Comparison of ENCODE assay signal across 9 cellular contexts in genomic region chr1:156592910-156593732, GRCh38. TPM values are rescaled to one million over a fixed set of nuclear protein-coding genes. Genes with fewer than 3 reads are reported as not detected.
DNase-seq lines count a peak whose midpoint lies in the region; ATAC-seq, FAIRE-seq and TF ChIP-seq lines count a peak whose summit lies in the region.
"Had no signal": no experiment of that assay in that cellular context is flagged by ENCODE, and none has a peak within 500 bp of the region (broad histone marks: within the 10 kb centered on the region; RNA-seq: fewer than 3 reads in every experiment).

No MANE protein-coding gene starts in this region.

- no peak overlapping the region for H2AFZ ChIP-seq in GM12878 (ENCODE audit: control insufficient read depth, low read depth, low read length)

- H3K27me3 Mint-ChIP-seq in progenitor cell of endocrine pancreas = no peaks in the 10 kb centered on the region

- H3K4me3 Mint-ChIP-seq in progenitor cell of endocrine pancreas (ENCODE audit: low read depth) = peak overlapping the region; percentile 85

- CTCF ChIA-PET in GM12878 (lab: Yijun Ruan, JAX) = interaction anchor here (0.6 to 4.6 kb wide), 7 partner anchors 8 to 209 kb away, joined by 3 to 49 read pairs (median 4); partner anchors contain the start of genes GPATCH4 and TTC24

- DNase-seq in HAP-1 (ENCODE audit: low spot score in 2 of 2) (no peak), NCI-H2196 (lab: John Stamatoyannopoulos, UW; ENCODE audit: unreplicated experiment) (peak; percentile 66), GM12878 (ENCODE audit: low read depth, low spot score) (no peak), progenitor cell of endocrine pancreas (ENCODE audit: low spot score, unreplicated experiment) (no peak), GM19239 (ENCODE audit: insufficient read length, low spot score) (no peak), 8988T (no peak), mesendoderm (no peak)
- DNase-seq: gastrocnemius medialis had no signal

- no peak overlapping the region for H2BK120ac ChIP-seq in mesendoderm (ENCODE audit: low read depth, low read length)

- no peak overlapping the region for H4K8ac ChIP-seq in mesendoderm (ENCODE audit: low read depth, low read length)

- TF ChIP-seq CTCF in GM12878 (IDR thresholded peaks at IDR 0.05 in 2 of 3, conservative IDR thresholded peaks at IDR 0.05 in 1 of 3; ENCODE audit: control insufficient read depth in 2 of 3, extremely low read depth in 1 of 3, insufficient read depth in 1 of 3, low read depth in 3 of 3, low read length in 3 of 3) (no peak), progenitor cell of endocrine pancreas (IDR thresholded peaks at IDR 0.05; ENCODE audit: unreplicated experiment) (no peak)

- peaks cover 4% of the 10 kb centered on the region for H3K4me1 Mint-ChIP-seq in progenitor cell of endocrine pancreas (ENCODE audit: low read depth)

- no peaks in the 10 kb centered on the region for H3K9me3 Mint-ChIP-seq in progenitor cell of endocrine pancreas (ENCODE audit: low read depth)

- RAD21 ChIA-PET in GM12878 (lab: Charles Lee; ENCODE audit: unreplicated experiment) = interaction anchor here (0.7 to 1.0 kb wide), 3 partner anchors 12 to 102 kb away, joined by 3 to 5 read pairs (median 3); no protein-coding TSS in a partner anchor

- H3K23ac ChIP-seq in mesendoderm (ENCODE audit: low read length) = no peak overlapping the region

- WGBS in GM12878 (ENCODE audit: insufficient coverage, insufficient replicate concordance, low lambda C conversion rate, missing lambda C conversion rate) = 81% methylated on average over 8 of the region's 8 CpGs
- WGBS in mesendoderm (ENCODE audit: extremely low coverage, insufficient coverage, low lambda C conversion rate) = no CpG with 5 or more reads among the region's 8 CpGs

- H3K18ac ChIP-seq in mesendoderm (ENCODE audit: low read length) = no peak overlapping the region

- TF ChIP-seq RAD21 in GM12878 (IDR thresholded peaks at IDR 0.05; ENCODE audit: insufficient read depth, low read depth, low read length) = no peak

- H2AK5ac ChIP-seq in mesendoderm (ENCODE audit: low read length) = no peak overlapping the region

- no peak overlapping the region for H2BK15ac ChIP-seq in mesendoderm (replicated peaks; ENCODE audit: low read depth)

- ATAC-seq in GM12878 = no peak

- H3K27me3 ChIP-seq in HAP-1 (ENCODE audit: low read depth) (no peaks in the 10 kb centered on the region), GM12878 (replicated peaks in 1 of 2; ENCODE audit: control insufficient read depth in 2 of 2, insufficient read depth in 2 of 2, low read length in 1 of 2) (no peaks in the 10 kb centered on the region), mesendoderm (ENCODE audit: insufficient read depth, low read length, poor library complexity) (no peaks in the 10 kb centered on the region)
- H3K27me3 ChIP-seq: gastrocnemius medialis had no signal

- H3K4me2 ChIP-seq in GM12878 (ENCODE audit: control insufficient read depth, insufficient read depth) (no peak overlapping the region; the same call in 1 of the 2 replicates), mesendoderm (ENCODE audit: low read length) (no peak overlapping the region)

- peaks cover 10% of the 10 kb centered on the region for H3K36me3 Mint-ChIP-seq in progenitor cell of endocrine pancreas (ENCODE audit: insufficient read depth)

- no peak overlapping the region for H3K4ac ChIP-seq in mesendoderm (ENCODE audit: low read depth, low read length)

- TF ChIP-seq POLR2A in GM12878 (IDR thresholded peaks at IDR 0.05; ENCODE audit: low read depth, low read length) = no peak; the same call in 1 of the 2 replicates

- H4K5ac ChIP-seq in mesendoderm (ENCODE audit: low read length) = no peak overlapping the region

- no peak overlapping the region for H3K27ac Mint-ChIP-seq in progenitor cell of endocrine pancreas

- H3K4me3 ChIP-seq in HAP-1 = peak overlapping the region; percentile 84; the same call in 1 of the 2 replicates
- no peak overlapping the region for H3K4me3 ChIP-seq in GM12878
- H3K4me3 ChIP-seq in mesendoderm (ENCODE audit: low read length) = no peak overlapping the region

- FAIRE-seq in GM12878 (lab: Jason Lieb, UNC) = no peak
- no peak for FAIRE-seq in GM19239 (lab: Jason Lieb, UNC)

- SMC1A ChIA-PET in GM12878 (lab: Charles Lee; ENCODE audit: uncharacterized antibody, unreplicated experiment) = interaction anchor here (0.6 to 5.9 kb wide), 5 partner anchors 10 to 148 kb away, joined by 5 to 47 read pairs (median 6); partner anchors contain the start of gene GPATCH4

- peaks cover 4% of the 10 kb centered on the region for H3K79me1 ChIP-seq in mesendoderm (ENCODE audit: low read length)

- H3K36me3 ChIP-seq in HAP-1 (replicated peaks) = peaks cover 57% of the 10 kb centered on the region
- peaks cover 24 to 28% of the 10 kb centered on the region in 2 experiments; a peak in 3 of 4 replicates for H3K36me3 ChIP-seq in GM12878 (ENCODE audit: control insufficient read depth in 2 of 2, insufficient read depth in 2 of 2, low read length in 1 of 2)
- peaks cover 9% of the 10 kb centered on the region for H3K36me3 ChIP-seq in mesendoderm (ENCODE audit: control insufficient read depth, insufficient read depth, low read length)

- no peaks in the 10 kb centered on the region for H3K9me3 ChIP-seq in HAP-1
- no peaks in the 10 kb centered on the region for H3K9me3 ChIP-seq in GM12878 (replicated peaks; ENCODE audit: control insufficient read depth, insufficient read depth, low read length)
- H3K9me3 ChIP-seq: gastrocnemius medialis had no signal

- H3K56ac ChIP-seq in mesendoderm (ENCODE audit: low read length) = no peak overlapping the region

- H2BK5ac ChIP-seq in mesendoderm (ENCODE audit: low read length) = no peak overlapping the region

- H3K79me2 ChIP-seq in GM12878 (ENCODE audit: control insufficient read depth, insufficient read depth, low read length) (peaks cover 9% of the 10 kb centered on the region), mesendoderm (ENCODE audit: control insufficient read depth, insufficient read depth, low read length) (no peaks in the 10 kb centered on the region)

- TF ChIP-seq EP300 in GM12878 (IDR thresholded peaks at IDR 0.05; ENCODE audit: borderline replicate concordance in 1 of 2, control insufficient read depth in 1 of 2, low read depth in 2 of 2, low read length in 2 of 2) = no peak

- H3K9ac ChIP-seq in GM12878 (ENCODE audit: control insufficient read depth, insufficient read depth, low read length) = no peak overlapping the region
- H3K9ac ChIP-seq in mesendoderm (ENCODE audit: low read length) = no peak overlapping the region

- H3K27ac ChIP-seq in GM12878 (ENCODE audit: control insufficient read depth, insufficient read depth) (no peak overlapping the region), mesendoderm (ENCODE audit: low read depth, low read length) (no peak overlapping the region)

- POLR2A ChIA-PET in GM12878 (lab: Charles Lee) = interaction anchor here (0.6 to 3.1 kb wide), 7 partner anchors 8 to 103 kb away, joined by 3 to 39 read pairs (median 5); partner anchors contain the start of genes GPATCH4 and MEF2D

- intact Hi-C loops in GM12878 (cut with micrococcal nuclease; ENCODE audit: unreplicated experiment) = no loop called here

- no peaks in the 10 kb centered on the region for H4K20me1 ChIP-seq in GM12878 (ENCODE audit: control insufficient read depth, insufficient read depth)

- H3K4me1 ChIP-seq in HAP-1 (peaks cover 7% of the 10 kb centered on the region), GM12878 (ENCODE audit: control insufficient read depth, insufficient read depth, low read length) (peaks cover 5% of the 10 kb centered on the region), mesendoderm (ENCODE audit: control insufficient read depth, low read depth, low read length) (no peaks in the 10 kb centered on the region)

- in situ Hi-C loops in HAP-1 (cut with MboI; ENCODE audit: low sequenced_read_pairs) (no loop called here), GM12878 (cut with MboI) (no loop called here)

- no TSS peak for BruUV-seq in GM12878 (replicated peaks; lab: Mats Ljungman, UMichigan)

RNA-seq across cellular contexts. Expression of gene NAXE, which starts 1.5 kb away (rescaled TPM):
- 19.2 and 22.0 TPM in 2 replicates for total RNA-seq in GM12878 (2013; cell fraction: nucleolus; rRNA removed)
- total RNA-seq in GM12878 (2014; rRNA removed) = 85.1 and 90.3 TPM in 2 replicates
- 56.5 and 56.6 TPM in 2 replicates for total RNA-seq in GM12878 (2014; rRNA removed; fragmentation: Illumina TruSeq; extraction: Trizol)
- 77.0 and 77.9 TPM in 2 replicates for total RNA-seq in GM12878 (2021)
- polyA plus RNA-seq in GM12878 (2011; ENCODE audit: low read depth) = 17.5 TPM
- 15.4 and 17.8 TPM in 2 replicates for polyA plus RNA-seq in GM12878 (2011; rRNA removed)
- 32.5 and 32.7 TPM in 2 replicates for polyA plus RNA-seq in GM12878 (2011; cell fraction: cytosol; rRNA removed)
- polyA plus RNA-seq in GM12878 (2011; cell fraction: nucleus; rRNA removed) = 17.5 and 23.9 TPM in 2 replicates
- 37.5 and 46.4 TPM in 2 replicates for polyA plus RNA-seq in GM12878 (2012)
- 58.6 and 72.4 TPM in 2 replicates for polyA plus RNA-seq in GM12878 (2014; fragmentation: Illumina TruSeq; extraction: Trizol)
- 10 to 100 TPM; 18.1 to 65.1 TPM for polyA plus RNA-seq in GM12878 (2014; fragmentation: Nextera tagmentation; extraction: Ambion mirVana)
- polyA plus RNA-seq in GM12878 (2014; rRNA removed) = 64.3 and 66.3 TPM in 2 replicates
- polyA plus RNA-seq in GM12878 (2016; fragmentation: Nextera tagmentation; extraction: Ambion mirVana) = 10 to 100 TPM; 84.2 to 93.3 TPM
- 14.3 and 25.8 TPM in 2 replicates for polyA minus RNA-seq in GM12878 (2011; rRNA and poly(A)+ RNA removed)
- 8.3 and 11.0 TPM in 2 replicates for polyA minus RNA-seq in GM12878 (2011; cell fraction: cytosol; rRNA and poly(A)+ RNA removed)
- 12.7 and 14.5 TPM in 2 replicates for polyA minus RNA-seq in GM12878 (2011; cell fraction: nucleus; rRNA and poly(A)+ RNA removed)
- total RNA-seq in progenitor cell of endocrine pancreas = 108 and 115 TPM in 2 replicates
- 56.5 TPM for polyA plus RNA-seq in mesendoderm (2013, experiment 1 of 2)
- 55.0 TPM for polyA plus RNA-seq in mesendoderm (2013, experiment 2 of 2)

RNA-seq across cellular contexts. Expression of gene GPATCH4, which starts 8.2 kb away (rescaled TPM):
- 62.1 and 73.0 TPM in 2 replicates for total RNA-seq in GM12878 (2013; cell fraction: nucleolus; rRNA removed)
- total RNA-seq in GM12878 (2014; rRNA removed) (33.5 and 35.5 TPM in 2 replicates), GM12878 (2014; rRNA removed; fragmentation: Illumina TruSeq; extraction: Trizol) (62.1 and 65.3 TPM in 2 replicates), GM12878 (2021) (53.2 and 60.7 TPM in 2 replicates), progenitor cell of endocrine pancreas (26.2 and 27.0 TPM in 2 replicates)
- polyA plus RNA-seq in GM12878 (2011; ENCODE audit: low read depth) = 44.4 TPM
- polyA plus RNA-seq in GM12878 (2011; rRNA removed) (50.0 and 55.9 TPM in 2 replicates), GM12878 (2014; fragmentation: Illumina TruSeq; extraction: Trizol) (89.3 and 95.9 TPM in 2 replicates), GM12878 (2014; fragmentation: Nextera tagmentation; extraction: Ambion mirVana) (10 to 100 TPM; 82.5 to 90.4 TPM), GM12878 (2014; rRNA removed) (49.6 and 49.9 TPM in 2 replicates), GM12878 (2016; fragmentation: Nextera tagmentation; extraction: Ambion mirVana) (100 to 1,000 TPM; 108 to 111 TPM)
- polyA plus RNA-seq in GM12878 (2011; cell fraction: cytosol; rRNA removed) = 33.6 and 44.2 TPM in 2 replicates
- 49.9 and 57.1 TPM in 2 replicates for polyA plus RNA-seq in GM12878 (2011; cell fraction: nucleus; rRNA removed)
- polyA plus RNA-seq in GM12878 (2012) = 29.2 and 43.3 TPM in 2 replicates
- polyA minus RNA-seq in GM12878 (2011; rRNA and poly(A)+ RNA removed) = 55.6 and 71.4 TPM in 2 replicates
- polyA minus RNA-seq in GM12878 (2011; cell fraction: cytosol; rRNA and poly(A)+ RNA removed) = 13.2 and 19.0 TPM in 2 replicates
- 40.1 and 73.7 TPM in 2 replicates for polyA minus RNA-seq in GM12878 (2011; cell fraction: nucleus; rRNA and poly(A)+ RNA removed)
- polyA plus RNA-seq in mesendoderm (2013, experiment 1 of 2) = 111 TPM
- polyA plus RNA-seq in mesendoderm (2013, experiment 2 of 2) = 111 TPM

RNA-seq across cellular contexts. Expression of gene TTC24, which starts 13.6 kb away (rescaled TPM):
- total RNA-seq in GM12878 (2013; cell fraction: nucleolus; rRNA removed) = not detected in 2 replicates
- 4.5 and 4.6 TPM in 2 replicates for total RNA-seq in GM12878 (2014; rRNA removed)
- 2.1 and 2.9 TPM in 2 replicates for total RNA-seq in GM12878 (2014; rRNA removed; fragmentation: Illumina TruSeq; extraction: Trizol)
- total RNA-seq in GM12878 (2021) = 4.7 and 6.4 TPM in 2 replicates
- 1.6 TPM for polyA plus RNA-seq in GM12878 (2011; ENCODE audit: low read depth)
- polyA plus RNA-seq in GM12878 (2011; rRNA removed) = not detected in 2 replicates
- polyA plus RNA-seq in GM12878 (2011; cell fraction: cytosol; rRNA removed) = 0.05 TPM in 1 of 2 replicates, not detected in the other
- polyA plus RNA-seq in GM12878 (2011; cell fraction: nucleus; rRNA removed) = 0.13 and 0.16 TPM in 2 replicates
- polyA plus RNA-seq in GM12878 (2012) = 2.7 and 2.9 TPM in 2 replicates
- 1.4 and 4.0 TPM in 2 replicates for polyA plus RNA-seq in GM12878 (2014; fragmentation: Illumina TruSeq; extraction: Trizol)
- under 1 TPM; 0.05 TPM for polyA plus RNA-seq in GM12878 (2014; fragmentation: Nextera tagmentation; extraction: Ambion mirVana)
- polyA plus RNA-seq in GM12878 (2014; rRNA removed) = 3.7 and 4.2 TPM in 2 replicates
- polyA plus RNA-seq in GM12878 (2016; fragmentation: Nextera tagmentation; extraction: Ambion mirVana) = 1 to 10 TPM; 1.4 to 1.9 TPM
- polyA minus RNA-seq in GM12878 (2011; rRNA and poly(A)+ RNA removed) = not detected in 2 replicates
- polyA minus RNA-seq in GM12878 (2011; cell fraction: cytosol; rRNA and poly(A)+ RNA removed) = not detected in 2 replicates
- polyA minus RNA-seq in GM12878 (2011; cell fraction: nucleus; rRNA and poly(A)+ RNA removed) = not detected in 2 replicates
- not detected in 2 replicates for total RNA-seq in progenitor cell of endocrine pancreas
- not detected for polyA plus RNA-seq in mesendoderm (2013, experiment 1 of 2)
- 0.06 TPM for polyA plus RNA-seq in mesendoderm (2013, experiment 2 of 2)
- total RNA-seq: renal cortical epithelial cell had no signal

RNA-seq across cellular contexts. Expression of gene IQGAP3, which starts 20.8 kb away (rescaled TPM):
- total RNA-seq in GM12878 (2013; cell fraction: nucleolus; rRNA removed) = 18.5 and 21.9 TPM in 2 replicates
- 7.6 and 8.9 TPM in 2 replicates for total RNA-seq in GM12878 (2014; rRNA removed)
- 5.1 and 6.4 TPM in 2 replicates for total RNA-seq in GM12878 (2014; rRNA removed; fragmentation: Illumina TruSeq; extraction: Trizol)
- total RNA-seq in GM12878 (2021) = 10.5 and 11.3 TPM in 2 replicates
- polyA plus RNA-seq in GM12878 (2011; ENCODE audit: low read depth) = 3.1 TPM
- 4.9 and 8.1 TPM in 2 replicates for polyA plus RNA-seq in GM12878 (2011; rRNA removed)
- 5.4 and 7.0 TPM in 2 replicates for polyA plus RNA-seq in GM12878 (2011; cell fraction: cytosol; rRNA removed)
- polyA plus RNA-seq in GM12878 (2011; cell fraction: nucleus; rRNA removed) = 58.8 and 67.9 TPM in 2 replicates
- 5.4 and 7.3 TPM in 2 replicates for polyA plus RNA-seq in GM12878 (2012)
- polyA plus RNA-seq in GM12878 (2014; fragmentation: Illumina TruSeq; extraction: Trizol) = 4.4 and 7.1 TPM in 2 replicates
- 1 to 10 TPM; 1.1 to 1.2 TPM for polyA plus RNA-seq in GM12878 (2014; fragmentation: Nextera tagmentation; extraction: Ambion mirVana)
- polyA plus RNA-seq in GM12878 (2014; rRNA removed) = 10.5 and 10.7 TPM in 2 replicates
- polyA plus RNA-seq in GM12878 (2016; fragmentation: Nextera tagmentation; extraction: Ambion mirVana) = 1 to 10 TPM; 8.9 to 9.4 TPM
- 6.6 and 8.0 TPM in 2 replicates for polyA minus RNA-seq in GM12878 (2011; rRNA and poly(A)+ RNA removed)
- polyA minus RNA-seq in GM12878 (2011; cell fraction: cytosol; rRNA and poly(A)+ RNA removed) = 2.7 and 2.9 TPM in 2 replicates
- 7.0 and 9.4 TPM in 2 replicates for polyA minus RNA-seq in GM12878 (2011; cell fraction: nucleus; rRNA and poly(A)+ RNA removed)
- 29.6 and 32.4 TPM in 2 replicates for total RNA-seq in progenitor cell of endocrine pancreas
- polyA plus RNA-seq in mesendoderm (2013, experiment 1 of 2) = 9.4 TPM
- 9.5 TPM for polyA plus RNA-seq in mesendoderm (2013, experiment 2 of 2)

RNA-seq across cellular contexts. Expression of gene HAPLN2, which starts 26.1 kb away (rescaled TPM):
- total RNA-seq in GM12878 (2013; cell fraction: nucleolus; rRNA removed) = not detected in 2 replicates
- total RNA-seq in GM12878 (2014; rRNA removed) (not detected in 2 replicates), GM12878 (2014; rRNA removed; fragmentation: Illumina TruSeq; extraction: Trizol) (not detected in 2 replicates), GM12878 (2021) (not detected in 2 replicates), progenitor cell of endocrine pancreas (0.38 and 0.93 TPM in 2 replicates)
- not detected for polyA plus RNA-seq in GM12878 (2011; ENCODE audit: low read depth)
- polyA plus RNA-seq in GM12878 (2011; rRNA removed) (not detected in 2 replicates), GM12878 (2014; fragmentation: Illumina TruSeq; extraction: Trizol) (not detected in 2 replicates), GM12878 (2014; fragmentation: Nextera tagmentation; extraction: Ambion mirVana) (not detected), GM12878 (2014; rRNA removed) (0.15 TPM in 1 of 2 replicates, not detected in the other), GM12878 (2016; fragmentation: Nextera tagmentation; extraction: Ambion mirVana) (under 1 TPM in 1 of 2 experiments, not detected in 1; 0.24 TPM)
- polyA plus RNA-seq in GM12878 (2011; cell fraction: cytosol; rRNA removed) = 0.07 and 0.12 TPM in 2 replicates
- polyA plus RNA-seq in GM12878 (2011; cell fraction: nucleus; rRNA removed) = 0.79 and 1.1 TPM in 2 replicates
- polyA plus RNA-seq in GM12878 (2012) = 0.11 TPM in 1 of 2 replicates, not detected in the other
- not detected in 2 replicates for polyA minus RNA-seq in GM12878 (2011; rRNA and poly(A)+ RNA removed)
- not detected in 2 replicates for polyA minus RNA-seq in GM12878 (2011; cell fraction: cytosol; rRNA and poly(A)+ RNA removed)
- not detected in 2 replicates for polyA minus RNA-seq in GM12878 (2011; cell fraction: nucleus; rRNA and poly(A)+ RNA removed)
- polyA plus RNA-seq in mesendoderm (2013, experiment 1 of 2) = not detected
- polyA plus RNA-seq in mesendoderm (2013, experiment 2 of 2) = 0.04 TPM
- total RNA-seq: renal cortical epithelial cell had no signal
